28 cellular contexts compared by ENCODE assay signal in the genomic region with DNA sequence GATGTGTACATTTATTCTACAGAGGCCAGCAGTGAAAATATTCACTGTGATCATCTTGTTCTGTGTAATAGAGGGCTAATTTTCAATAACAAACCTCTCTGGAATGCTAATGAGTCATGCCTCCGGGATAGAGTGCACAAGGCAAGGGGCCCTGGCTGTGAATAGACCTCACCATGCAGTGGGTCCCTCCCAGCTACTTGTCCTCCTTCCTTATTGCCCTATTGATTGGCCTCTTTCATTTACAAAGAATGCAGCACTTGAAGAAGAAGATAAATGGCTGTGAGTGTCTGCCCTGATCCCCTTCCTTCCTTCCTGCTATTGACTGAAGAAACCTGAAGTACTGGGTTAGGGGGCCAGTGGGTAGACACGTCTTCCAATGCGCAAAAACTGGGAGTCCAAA.
DNase-seq lines count a peak whose midpoint lies in the region; ATAC-seq and TF ChIP-seq lines count a peak whose summit lies in the region.
"Had no signal": no experiment of that assay in that cellular context is flagged by ENCODE, and none has a peak within 500 bp of the region (broad histone marks: within the 10 kb centered on the region; RNA-seq: fewer than 3 reads in every experiment).

No MANE protein-coding gene starts in this region.

- H3K14ac ChIP-seq in mesenchymal stem cell (ENCODE audit: low read length in 2 of 2) = no peak overlapping the region

- no peak overlapping the region for H2BK15ac ChIP-seq in mesenchymal stem cell (ENCODE audit: low read depth, poor library complexity, severe bottlenecking)

- H3K4me3 Mint-ChIP-seq in MCF 10A (ENCODE audit: unreplicated experiment) = no peak overlapping the region
- H3K4me3 Mint-ChIP-seq in mesothelial cell of epicardium = no peak overlapping the region
- H3K4me3 Mint-ChIP-seq: activated naive CD4-positive, alpha-beta T cell treated with anti-CD3 and anti-CD28 coated beads for 36 hours; CD4-positive, alpha-beta T cell; dendritic cell treated with granulocyte-macrophage colony-stimulating factor and Interleukin-4, amounts not matched to agents 40 ng/mL and 50 ng/mL, for 4 days; naive thymus-derived CD4-positive, alpha-beta T cell; stimulated activated naive CD8-positive, alpha-beta T cell treated with anti-CD3 and anti-CD28 coated beads, Interleukin-15, amount 100 ng/mL, for 72 hours; T-helper 17 cell had no signal

- H3K36me3 Mint-ChIP-seq in MCF 10A (ENCODE audit: insufficient read depth, unreplicated experiment) (no peaks in the 10 kb centered on the region), mesothelial cell of epicardium (no peaks in the 10 kb centered on the region)
- H3K36me3 Mint-ChIP-seq: naive thymus-derived CD4-positive, alpha-beta T cell had no signal

- no peak overlapping the region for H2BK5ac ChIP-seq in mesenchymal stem cell (ENCODE audit: low read depth, low read length, poor library complexity, severe bottlenecking)

- H4K20me1 ChIP-seq in mammary epithelial cell (ENCODE audit: insufficient read depth, low read length) = no peaks in the 10 kb centered on the region

- no peaks in the 10 kb centered on the region for H3K79me1 ChIP-seq in mesenchymal stem cell (replicated peaks; ENCODE audit: low read length, poor library complexity, severe bottlenecking)

- POLR2A ChIA-PET in MCF 10A (lab: Yijun Ruan, JAX) = no interaction called here

- DNase-seq in mammary epithelial cell (peak; percentile 15), MCF 10A (ENCODE audit: unreplicated experiment) (no peak), body of pancreas (peak in 2 of 4 donors; percentile 14 to 15), mesenchymal stem cell (peak; percentile 2), vagina (ENCODE audit: extremely low spot score in 2 of 2) (no peak), SIG-M5 treated with dmso at 0.1 percent for 504 hours (lab: John Stamatoyannopoulos, UW; ENCODE audit: unreplicated experiment) (no peak), mesothelial cell of epicardium (ENCODE audit: low spot score in 2 of 2, unreplicated experiment in 2 of 2) (no peak)
- DNase-seq: 8988T; activated CD4-positive, alpha-beta T cell treated with anti-CD3 and anti-CD28 coated beads for 48 hours; activated naive CD4-positive, alpha-beta T cell treated with anti-CD3 and anti-CD28 coated beads for 36 hours; CD4-positive, alpha-beta T cell; central memory CD4-positive, alpha-beta T cell; DMS153; GDM1; MG63; naive thymus-derived CD4-positive, alpha-beta T cell; NCI-H524 treated with DMSO at 0.1 percent for 48 hours; ovary; Peyer's patch; stimulated activated CD4-positive, alpha-beta T cell treated with anti-CD3 and anti-CD28 coated beads, Interleukin-15, amount 100 ng/mL, for 24 hours; stimulated activated naive CD8-positive, alpha-beta T cell treated with anti-CD3 and anti-CD28 coated beads, Interleukin-15, amount 100 ng/mL, for 72 hours; T-helper 17 cell; tibial artery had no signal

- no peak overlapping the region for H3K27ac ChIP-seq in mammary epithelial cell (ENCODE audit: insufficient read depth, low read depth, low read length)
- H3K27ac ChIP-seq in body of pancreas = no peak overlapping the region
- no peak overlapping the region for H3K27ac ChIP-seq in mesenchymal stem cell (ENCODE audit: low read length, poor library complexity, severe bottlenecking)
- no peak overlapping the region for H3K27ac ChIP-seq in vagina
- H3K27ac ChIP-seq: ovary, Peyer's patch, SK-N-MC, tibial artery had no signal

- TF ChIP-seq POLR2A in body of pancreas (IDR thresholded peaks at IDR 0.05) = no peak
- no peak for TF ChIP-seq POLR2A in vagina (IDR thresholded peaks at IDR 0.05)

- H3K27me3 ChIP-seq in mammary epithelial cell (ENCODE audit: insufficient read depth, low read length) (no peaks in the 10 kb centered on the region), body of pancreas (no peaks in the 10 kb centered on the region), mesenchymal stem cell (ENCODE audit: control insufficient read depth in 1 of 2, insufficient read depth in 1 of 2, low read length in 2 of 2) (no peaks in the 10 kb centered on the region), vagina (no peaks in the 10 kb centered on the region)
- H3K27me3 ChIP-seq: ovary, Peyer's patch had no signal

- no peak overlapping the region for H3K4ac ChIP-seq in mesenchymal stem cell (ENCODE audit: low read depth in 1 of 2, low read length in 2 of 2)

- no peak overlapping the region for H2BK12ac ChIP-seq in mesenchymal stem cell (ENCODE audit: low read length in 2 of 2)

- H2AFZ ChIP-seq in mammary epithelial cell (ENCODE audit: low read depth, low read length) (no peak overlapping the region), mesenchymal stem cell (ENCODE audit: low read depth, low read length) (no peak overlapping the region)

- no peak overlapping the region for H4K8ac ChIP-seq in mesenchymal stem cell (ENCODE audit: low read length)

- H2BK120ac ChIP-seq in mesenchymal stem cell (ENCODE audit: low read depth, low read length) = no peak overlapping the region

- H3K4me1 Mint-ChIP-seq in MCF 10A (ENCODE audit: insufficient read depth, unreplicated experiment) (no peaks in the 10 kb centered on the region), mesothelial cell of epicardium (no peaks in the 10 kb centered on the region)
- H3K4me1 Mint-ChIP-seq: naive thymus-derived CD4-positive, alpha-beta T cell; stimulated activated naive CD8-positive, alpha-beta T cell treated with anti-CD3 and anti-CD28 coated beads, Interleukin-15, amount 100 ng/mL, for 72 hours; T-helper 17 cell had no signal

- BruUV-seq in mammary epithelial cell (replicated peaks; lab: Mats Ljungman, UMichigan) (no TSS peak), MCF 10A (replicated peaks; lab: Mats Ljungman, UMichigan) (no TSS peak)

- H3K4me2 ChIP-seq in mammary epithelial cell (ENCODE audit: insufficient read depth, low read depth, low read length) = no peak overlapping the region
- H3K4me2 ChIP-seq in mesenchymal stem cell (ENCODE audit: low read length, poor library complexity, severe bottlenecking) = no peak overlapping the region

- dilution Hi-C loops in mammary epithelial cell (cut with HindIII; ENCODE audit: low sequenced_read_pairs) = no loop called here

- CTCF ChIA-PET in mammary epithelial cell (lab: Charles Lee; ENCODE audit: low non-redundant PET) = no interaction called here
- CTCF ChIA-PET in MCF 10A (lab: Yijun Ruan, JAX) = no interaction called here

- H3K9me3 ChIP-seq in mammary epithelial cell (replicated peaks; ENCODE audit: insufficient read depth, low read length) (peaks cover 2% of the 10 kb centered on the region), body of pancreas (no peaks in the 10 kb centered on the region), mesenchymal stem cell (ENCODE audit: control insufficient read depth, low read length) (no peaks in the 10 kb centered on the region), vagina (no peaks in the 10 kb centered on the region)
- H3K9me3 ChIP-seq: MG63, ovary, Peyer's patch, tibial artery had no signal

- in situ Hi-C loops in mammary epithelial cell (cut with MboI; ENCODE audit: low sequenced_read_pairs in 2 of 2) = no loop called here

- no peaks in the 10 kb centered on the region for H3K4me1 ChIP-seq in mammary epithelial cell (ENCODE audit: insufficient read depth, low read length)
- H3K4me1 ChIP-seq in body of pancreas = peaks cover 8% of the 10 kb centered on the region
- no peaks in the 10 kb centered on the region for H3K4me1 ChIP-seq in mesenchymal stem cell (ENCODE audit: control insufficient read depth, insufficient read depth, low read depth, low read length)
- no peaks in the 10 kb centered on the region for H3K4me1 ChIP-seq in vagina
- H3K4me1 ChIP-seq: Peyer's patch, tibial artery had no signal

- H3K18ac ChIP-seq in mesenchymal stem cell (ENCODE audit: low read depth in 1 of 2, low read length in 2 of 2) = no peak overlapping the region

- H2AK5ac ChIP-seq in mesenchymal stem cell (ENCODE audit: low read length, severe bottlenecking) = no peak overlapping the region

- no peak overlapping the region for H3K27ac Mint-ChIP-seq in MCF 10A (ENCODE audit: low read depth, unreplicated experiment)
- H3K27ac Mint-ChIP-seq in mesothelial cell of epicardium = no peak overlapping the region
- H3K27ac Mint-ChIP-seq: activated naive CD4-positive, alpha-beta T cell treated with anti-CD3 and anti-CD28 coated beads for 36 hours; CD4-positive, alpha-beta T cell; dendritic cell treated with granulocyte-macrophage colony-stimulating factor and Interleukin-4, amounts not matched to agents 40 ng/mL and 50 ng/mL, for 4 days; naive thymus-derived CD4-positive, alpha-beta T cell; stimulated activated naive CD8-positive, alpha-beta T cell treated with anti-CD3 and anti-CD28 coated beads, Interleukin-15, amount 100 ng/mL, for 72 hours; T-helper 17 cell had no signal

- H3K36me3 ChIP-seq in mammary epithelial cell (ENCODE audit: insufficient read depth, low read length) (no peaks in the 10 kb centered on the region), body of pancreas (replicated peaks in 1 of 2; ENCODE audit: insufficient read depth in 1 of 2, low read depth in 2 of 2) (no peaks in the 10 kb centered on the region), mesenchymal stem cell (ENCODE audit: control insufficient read depth in 1 of 2, insufficient read depth in 2 of 2, low read depth in 1 of 2, low read length in 2 of 2) (no peaks in the 10 kb centered on the region), vagina (no peaks in the 10 kb centered on the region)
- H3K36me3 ChIP-seq: MG63, ovary, Peyer's patch, tibial artery had no signal

- 28% methylated on average over 3 of the region's 3 CpGs for WGBS in mammary epithelial cell (ENCODE audit: low coverage, missing lambda C conversion rate)
- 58 to 70% methylated on average over 3 of the region's 3 CpGs for WGBS in body of pancreas, 2 donors
- 0% methylated on average over 1 of the region's 3 CpGs for WGBS in mesenchymal stem cell

- ATAC-seq in body of pancreas (peak; percentile 80), GM18868 (IDR thresholded peaks at IDR 0.05; ENCODE audit: unreplicated experiment) (no peak)
- ATAC-seq: K562; naive thymus-derived CD4-positive, alpha-beta T cell; sciatic nerve; stimulated activated naive CD8-positive, alpha-beta T cell treated with anti-CD3 and anti-CD28 coated beads, Interleukin-15, amount 100 ng/mL, for 72 hours; T-helper 17 cell had no signal

- H3K27me3 Mint-ChIP-seq in MCF 10A (ENCODE audit: insufficient read depth, unreplicated experiment) (no peaks in the 10 kb centered on the region), mesothelial cell of epicardium (ENCODE audit: low read depth) (peaks cover 6% of the 10 kb centered on the region)
- H3K27me3 Mint-ChIP-seq: CD4-positive, alpha-beta T cell; dendritic cell treated with granulocyte-macrophage colony-stimulating factor and Interleukin-4, amounts not matched to agents 40 ng/mL and 50 ng/mL, for 4 days; stimulated activated naive CD8-positive, alpha-beta T cell treated with anti-CD3 and anti-CD28 coated beads, Interleukin-15, amount 100 ng/mL, for 72 hours; T-helper 17 cell had no signal

- intact Hi-C loops in mammary epithelial cell (cut with micrococcal nuclease) (no loop called here), MCF 10A (cut with micrococcal nuclease) (no loop called here), body of pancreas (cut with DNase I) (no loop called here), vagina (cut with DNase I) (no loop called here)

- H3K4me3 ChIP-seq in mammary epithelial cell (replicated peaks in 1 of 3; ENCODE audit: insufficient read depth in 1 of 3, low read depth in 2 of 3, low read length in 3 of 3) (no peak overlapping the region), body of pancreas (no peak overlapping the region), mesenchymal stem cell (ENCODE audit: insufficient read depth in 1 of 2, low read depth in 1 of 2, low read length in 2 of 2) (no peak overlapping the region), vagina (no peak overlapping the region)
- H3K4me3 ChIP-seq: K562, MG63, ovary, Peyer's patch, SK-N-MC, tibial artery had no signal

- H3K79me2 ChIP-seq in mammary epithelial cell (ENCODE audit: insufficient read depth, low read length) = no peaks in the 10 kb centered on the region

- H3K9ac ChIP-seq in mammary epithelial cell (ENCODE audit: insufficient read depth, low read length) = no peak overlapping the region
- H3K9ac ChIP-seq in mesenchymal stem cell (ENCODE audit: low read length) = no peak overlapping the region

- H3K9me3 Mint-ChIP-seq in MCF 10A (ENCODE audit: unreplicated experiment) = peaks cover 17% of the 10 kb centered on the region
- no peaks in the 10 kb centered on the region for H3K9me3 Mint-ChIP-seq in mesothelial cell of epicardium
- H3K9me3 Mint-ChIP-seq: activated naive CD4-positive, alpha-beta T cell treated with anti-CD3 and anti-CD28 coated beads for 36 hours; CD4-positive, alpha-beta T cell; dendritic cell treated with granulocyte-macrophage colony-stimulating factor and Interleukin-4, amounts not matched to agents 40 ng/mL and 50 ng/mL, for 4 days had no signal

- no peak for TF ChIP-seq CTCF in mammary epithelial cell (conservative IDR thresholded peaks at IDR 0.05 in 1 of 2, IDR thresholded peaks at IDR 0.05 in 1 of 2; ENCODE audit: extremely low read depth in 1 of 2, insufficient read depth in 1 of 2, low read depth in 1 of 2, low read length in 2 of 2)
- TF ChIP-seq CTCF in MCF 10A (IDR thresholded peaks at IDR 0.05; ENCODE audit: unreplicated experiment) = no peak
- no peak for TF ChIP-seq CTCF in body of pancreas (IDR thresholded peaks at IDR 0.05)
- TF ChIP-seq CTCF in vagina (IDR thresholded peaks at IDR 0.05) = no peak
- no peak for TF ChIP-seq CTCF in mesothelial cell of epicardium (IDR thresholded peaks at IDR 0.05; ENCODE audit: unreplicated experiment)

- no peak overlapping the region for H3K23ac ChIP-seq in mesenchymal stem cell (ENCODE audit: low read length in 2 of 2)

- no peak overlapping the region for H4K91ac ChIP-seq in mesenchymal stem cell (ENCODE audit: low read length)

Comparison
In these comparisons a context has a peak if more than half of its experiments do, and no peak if none do; other contexts are left out.
1. DNase-seq: peak in mammary epithelial cell (single experiment) and mesenchymal stem cell (single experiment); none in MCF 10A (single experiment), vagina (0 of 2), SIG-M5 treated with dmso at 0.1 percent for 504 hours (single experiment) and mesothelial cell of epicardium (0 of 2).